ENCODE assay signal across 8 cellular contexts in genomic region chr18:62524443-62525200, GRCh38. TPM values are rescaled to one million over a fixed set of nuclear protein-coding genes. Genes with fewer than 3 reads are reported as not detected.
DNase-seq lines count a peak whose midpoint lies in the region; ATAC-seq and TF ChIP-seq lines count a peak whose summit lies in the region.

No MANE protein-coding gene starts in this region.

- H3K27me3 ChIP-seq in muscle layer of colon (ENCODE audit: control insufficient read depth in 1 of 2, insufficient read depth in 2 of 2, low read length in 2 of 2): no peaks in the 10 kb centered on the region

- H3K27ac ChIP-seq in muscle layer of colon (ENCODE audit: low read depth, low read length): peak overlapping the region; percentile 98

- H3K4me1 ChIP-seq in muscle layer of colon (ENCODE audit: insufficient read depth, low read length): peaks cover 29% of the 10 kb centered on the region

- H3K36me3 ChIP-seq in muscle layer of colon (ENCODE audit: insufficient read depth, low read length): no peaks in the 10 kb centered on the region

- no peak for TF ChIP-seq CTCF in epithelial cell of proximal tubule (conservative IDR thresholded peaks at IDR 0.05; ENCODE audit: low read depth, low read length)

- peak; percentile 65 for DNase-seq in Ammon's horn (ENCODE audit: low spot score)
- peak; percentile 26 to 86 for DNase-seq in NCI-H526 (lab: John Stamatoyannopoulos, UW)
- peak; percentile 58 for DNase-seq in activated T-cell treated with anti-CD3 and anti-CD28 coated beads for 48 hours (ENCODE audit: low read depth)
- DNase-seq in epithelial cell of proximal tubule (ENCODE audit: low read depth): no peak
- peak; percentile 30 to 36 for DNase-seq in stimulated activated CD8-positive, alpha-beta memory T cell treated with anti-CD3 and anti-CD28 coated beads, Interleukin-7, amount 100 ng/mL, for 1 hour (ENCODE audit: low read depth in 2 of 2)
- DNase-seq in cortex of kidney (lab: John Stamatoyannopoulos, UW): no peak

- ATAC-seq in GM19351 (IDR thresholded peaks at IDR 0.05; ENCODE audit: unreplicated experiment): peak; percentile 6

- H3K9me3 ChIP-seq in muscle layer of colon (ENCODE audit: low read length): no peaks in the 10 kb centered on the region

- H3K9ac ChIP-seq in muscle layer of colon (ENCODE audit: low read length): peak overlapping the region; percentile 61

- H3K4me3 ChIP-seq in epithelial cell of proximal tubule (ENCODE audit: low read depth, low read length): peak overlapping the region; percentile 92
- peak overlapping the region; percentile 75 to 82 for H3K4me3 ChIP-seq in muscle layer of colon (ENCODE audit: low read depth in 1 of 2, low read length in 2 of 2)

RNA-seq across cellular contexts. Expression of gene ZCCHC2, which starts 1.8 kb away (rescaled TPM):
- 10.3 and 14.8 TPM in 2 replicates for total RNA-seq in epithelial cell of proximal tubule

Comparison
In these comparisons a context has a peak if more than half of its experiments do, and no peak if none do; other contexts are left out.
1. DNase-seq: peak in Ammon's horn (single experiment), NCI-H526 (2 of 2), activated T-cell treated with anti-CD3 and anti-CD28 coated beads for 48 hours (single experiment) and stimulated activated CD8-positive, alpha-beta memory T cell treated with anti-CD3 and anti-CD28 coated beads, Interleukin-7, amount 100 ng/mL, for 1 hour (2 of 2); none in epithelial cell of proximal tubule (single experiment) and cortex of kidney (single experiment).